Comparison of ENCODE assay signal across 26 cellular contexts in the genomic region with DNA sequence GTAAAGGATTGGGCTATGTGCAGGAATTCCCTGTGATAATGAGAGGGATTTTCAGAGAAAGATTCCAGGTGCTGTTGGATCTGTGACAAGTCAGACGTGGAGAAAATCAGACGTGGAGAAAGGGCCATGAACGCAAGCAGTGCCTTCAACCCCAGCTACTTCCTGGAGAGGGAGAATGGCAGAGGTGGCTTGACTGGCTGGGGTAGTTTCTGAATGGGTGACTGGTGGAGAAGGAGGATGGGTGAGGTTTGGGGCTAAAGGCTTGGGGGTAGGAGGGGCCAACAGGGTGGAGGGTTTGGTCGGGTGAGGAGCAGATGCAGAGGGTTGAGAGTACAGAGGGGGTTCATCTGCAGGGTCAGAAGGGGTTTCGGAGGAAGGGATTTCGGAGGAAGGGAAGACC.
"Had no signal": no experiment of that assay in that cellular context is flagged by ENCODE, and none has a peak within 500 bp of the region (broad histone marks: within the 10 kb centered on the region; RNA-seq: fewer than 3 reads in every experiment).

No MANE protein-coding gene starts in this region.

- H3K4me2 ChIP-seq: neural progenitor cell, SK-N-SH had no signal

- DNase-seq: activated CD4-positive, alpha-beta T cell treated with anti-CD3 and anti-CD28 coated beads for 1 hour; activated CD4-positive, alpha-beta T cell treated with anti-CD3 and anti-CD28 coated beads, Interleukin-2, amount 10 ng/mL, durations not matched to agents 7 days and 5 days; activated CD8-positive, alpha-beta memory T cell treated with anti-CD3 and anti-CD28 coated beads, Interleukin-2, amount 10 ng/mL, durations not matched to agents 7 days and 5 days; activated CD8-positive, alpha-beta T cell treated with anti-CD3 and anti-CD28 coated beads for 36 hours; activated gamma-delta T cell treated with Interleukin-2 at 50 U/mL for 16 hours; activated T-cell treated with anti-CD3 and anti-CD28 coated beads for 4 hours; anterior cingulate cortex; cerebellar nuclear complex; colonic mucosa; effector memory CD4-positive, alpha-beta T cell; esophagus squamous epithelium; foreskin melanocyte; left lung; lower lobe of right lung; mesendoderm; natural killer cell; SK-N-SH; stimulated activated CD4-positive, alpha-beta T cell treated with anti-CD3 and anti-CD28 coated beads, Interleukin-12 subunit alpha, Interleukin-12 subunit beta, amount 100 ng/mL, for 4 hours; stimulated activated CD4-positive, alpha-beta T cell treated with anti-CD3 and anti-CD28 coated beads, Interleukin-4, amount 100 ng/mL, for 24 hours; stomach; SW 1271; T-helper 17 cell; T1000; thyroid gland had no signal

- H3K36me3 ChIP-seq: colonic mucosa, esophagus squamous epithelium, left lung, lower lobe of right lung, neural progenitor cell, right lobe of liver, stomach, thyroid gland had no signal

- H3K27ac ChIP-seq: colonic mucosa, esophagus squamous epithelium, left lung, lower lobe of right lung, neural progenitor cell, right lobe of liver, stomach, thyroid gland had no signal

- H3K27me3 ChIP-seq: colonic mucosa, esophagus squamous epithelium, left lung, right lobe of liver, thyroid gland had no signal

- H3K9me3 ChIP-seq: colonic mucosa, esophagus squamous epithelium, left lung, lower lobe of right lung, right lobe of liver, SK-N-SH, stomach, thyroid gland had no signal

- H2AFZ ChIP-seq: neural progenitor cell had no signal

- H3K9ac ChIP-seq: neural progenitor cell, SK-N-SH had no signal

- H3K4me3 ChIP-seq: colonic mucosa, esophagus squamous epithelium, left lung, lower lobe of right lung, neural progenitor cell, right lobe of liver, stomach, thyroid gland had no signal

- H3K4me1 ChIP-seq: colonic mucosa, left lung, lower lobe of right lung, neural progenitor cell, right lobe of liver, stomach, thyroid gland had no signal
